ENCODE assay signal across 1 cellular context in genomic region chr21:29601072-29601471, GRCh38.
TF ChIP-seq lines count a peak whose summit lies in the region.

No MANE protein-coding gene starts in this region.

TF ChIP-seq in GM23338, 12 proteins besides CTCF, POLR2A, EP300 and RAD21 (continued from another document):
- TF ChIP-seq, protein P1, sequence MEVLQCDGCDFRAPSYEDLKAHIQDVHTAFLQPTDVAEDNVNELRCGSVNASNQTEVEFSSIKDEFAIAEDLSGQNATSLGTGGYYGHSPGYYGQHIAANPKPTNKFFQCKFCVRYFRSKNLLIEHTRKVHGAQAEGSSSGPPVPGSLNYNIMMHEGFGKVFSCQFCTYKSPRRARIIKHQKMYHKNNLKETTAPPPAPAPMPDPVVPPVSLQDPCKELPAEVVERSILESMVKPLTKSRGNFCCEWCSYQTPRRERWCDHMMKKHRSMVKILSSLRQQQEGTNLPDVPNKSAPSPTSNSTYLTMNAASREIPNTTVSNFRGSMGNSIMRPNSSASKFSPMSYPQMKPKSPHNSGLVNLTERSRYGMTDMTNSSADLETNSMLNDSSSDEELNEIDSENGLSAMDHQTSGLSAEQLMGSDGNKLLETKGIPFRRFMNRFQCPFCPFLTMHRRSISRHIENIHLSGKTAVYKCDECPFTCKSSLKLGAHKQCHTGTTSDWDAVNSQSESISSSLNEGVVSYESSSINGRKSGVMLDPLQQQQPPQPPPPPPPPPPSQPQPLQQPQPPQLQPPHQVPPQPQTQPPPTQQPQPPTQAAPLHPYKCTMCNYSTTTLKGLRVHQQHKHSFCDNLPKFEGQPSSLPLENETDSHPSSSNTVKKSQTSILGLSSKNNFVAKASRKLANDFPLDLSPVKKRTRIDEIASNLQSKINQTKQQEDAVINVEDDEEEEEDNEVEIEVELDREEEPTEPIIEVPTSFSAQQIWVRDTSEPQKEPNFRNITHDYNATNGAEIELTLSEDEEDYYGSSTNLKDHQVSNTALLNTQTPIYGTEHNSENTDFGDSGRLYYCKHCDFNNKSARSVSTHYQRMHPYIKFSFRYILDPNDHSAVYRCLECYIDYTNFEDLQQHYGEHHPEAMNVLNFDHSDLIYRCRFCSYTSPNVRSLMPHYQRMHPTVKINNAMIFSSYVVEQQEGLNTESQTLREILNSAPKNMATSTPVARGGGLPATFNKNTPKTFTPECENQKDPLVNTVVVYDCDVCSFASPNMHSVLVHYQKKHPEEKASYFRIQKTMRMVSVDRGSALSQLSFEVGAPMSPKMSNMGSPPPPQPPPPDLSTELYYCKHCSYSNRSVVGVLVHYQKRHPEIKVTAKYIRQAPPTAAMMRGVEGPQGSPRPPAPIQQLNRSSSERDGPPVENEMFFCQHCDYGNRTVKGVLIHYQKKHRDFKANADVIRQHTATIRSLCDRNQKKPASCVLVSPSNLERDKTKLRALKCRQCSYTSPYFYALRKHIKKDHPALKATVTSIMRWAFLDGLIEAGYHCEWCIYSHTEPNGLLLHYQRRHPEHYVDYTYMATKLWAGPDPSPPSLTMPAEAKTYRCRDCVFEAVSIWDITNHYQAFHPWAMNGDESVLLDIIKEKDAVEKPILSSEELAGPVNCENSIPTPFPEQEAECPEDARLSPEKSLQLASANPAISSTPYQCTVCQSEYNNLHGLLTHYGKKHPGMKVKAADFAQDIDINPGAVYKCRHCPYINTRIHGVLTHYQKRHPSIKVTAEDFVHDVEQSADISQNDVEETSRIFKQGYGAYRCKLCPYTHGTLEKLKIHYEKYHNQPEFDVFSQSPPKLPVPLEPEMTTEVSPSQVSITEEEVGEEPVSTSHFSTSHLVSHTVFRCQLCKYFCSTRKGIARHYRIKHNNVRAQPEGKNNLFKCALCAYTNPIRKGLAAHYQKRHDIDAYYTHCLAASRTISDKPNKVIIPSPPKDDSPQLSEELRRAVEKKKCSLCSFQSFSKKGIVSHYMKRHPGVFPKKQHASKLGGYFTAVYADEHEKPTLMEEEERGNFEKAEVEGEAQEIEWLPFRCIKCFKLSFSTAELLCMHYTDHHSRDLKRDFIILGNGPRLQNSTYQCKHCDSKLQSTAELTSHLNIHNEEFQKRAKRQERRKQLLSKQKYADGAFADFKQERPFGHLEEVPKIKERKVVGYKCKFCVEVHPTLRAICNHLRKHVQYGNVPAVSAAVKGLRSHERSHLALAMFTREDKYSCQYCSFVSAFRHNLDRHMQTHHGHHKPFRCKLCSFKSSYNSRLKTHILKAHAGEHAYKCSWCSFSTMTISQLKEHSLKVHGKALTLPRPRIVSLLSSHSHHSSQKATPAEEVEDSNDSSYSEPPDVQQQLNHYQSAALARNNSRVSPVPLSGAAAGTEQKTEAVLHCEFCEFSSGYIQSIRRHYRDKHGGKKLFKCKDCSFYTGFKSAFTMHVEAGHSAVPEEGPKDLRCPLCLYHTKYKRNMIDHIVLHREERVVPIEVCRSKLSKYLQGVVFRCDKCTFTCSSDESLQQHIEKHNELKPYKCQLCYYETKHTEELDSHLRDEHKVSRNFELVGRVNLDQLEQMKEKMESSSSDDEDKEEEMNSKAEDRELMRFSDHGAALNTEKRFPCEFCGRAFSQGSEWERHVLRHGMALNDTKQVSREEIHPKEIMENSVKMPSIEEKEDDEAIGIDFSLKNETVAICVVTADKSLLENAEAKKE (CRISPR knock-in tag; IDR thresholded peaks at IDR 0.05): no peak
